In genomic region chr12:62967701-62968100, GRCh38 we compare ENCODE assay signal across 27 cellular contexts. TPM values are rescaled to one million over a fixed set of nuclear protein-coding genes. Genes with fewer than 3 reads are reported as not detected.
"Had no signal": no experiment of that assay in that cellular context is flagged by ENCODE, and none has a peak within 500 bp of the region (broad histone marks: within the 10 kb centered on the region; RNA-seq: fewer than 3 reads in every experiment).

No MANE protein-coding gene starts in this region.

- H3K4me1 ChIP-seq: breast epithelium, SJSA1 had no signal

- DNase-seq: activated CD4-positive, alpha-beta T cell treated with anti-CD3 and anti-CD28 coated beads for 1 hour; activated CD4-positive, alpha-beta T cell treated with anti-CD3 and anti-CD28 coated beads, Interleukin-2, amount 10 ng/mL, durations not matched to agents 24 days and 14 days; activated CD4-positive, alpha-beta T cell treated with anti-CD3 and anti-CD28 coated beads, Interleukin-2, amount 50 U/mL, for 48 hours; activated CD8-positive, alpha-beta memory T cell treated with anti-CD3 and anti-CD28 coated beads, Interleukin-2, amount 10 ng/mL, durations not matched to agents 7 days and 5 days; activated effector memory CD4-positive, alpha-beta T cell treated with Interleukin-2 at 50 U/mL for 16 hours; activated naive CD4-positive, alpha-beta T cell; activated T-cell treated with anti-CD3 and anti-CD28 coated beads, Interleukin-2, amount 50 U/mL, for 24 hours; aorta; caudate nucleus; Kasumi-1; NCI-H1092; NCI-H1417; NCI-H1930; NCI-H2171 treated with DMSO at 0.1 percent for 48 hours; NCI-H69; NK-92 treated with Interleukin-12 subunit alpha and Interleukin-12 subunit beta, amount 100 ng/mL, for 24 hours; OCI-M1; SHP77; SW 1271 had no signal

- H3K27me3 ChIP-seq: breast epithelium had no signal

- H3K36me3 Mint-ChIP-seq: activated CD8-positive, alpha-beta memory T cell treated with anti-CD3 and anti-CD28 coated beads, Interleukin-2, amount 10 ng/mL, durations not matched to agents 7 days and 5 days; activated naive CD4-positive, alpha-beta T cell treated with anti-CD3 and anti-CD28 coated beads, Interleukin-2, amount 50 U/mL, for 24 hours; WTC11 had no signal

- H3K9me3 ChIP-seq: breast epithelium, SJSA1 had no signal

- ATAC-seq: activated CD8-positive, alpha-beta memory T cell treated with anti-CD3 and anti-CD28 coated beads, Interleukin-2, amount 10 ng/mL, durations not matched to agents 7 days and 5 days; SK-N-SH treated with all-trans-retinoic acid at 6 μM for 48 hours; WTC11 had no signal

- H3K4me1 Mint-ChIP-seq: activated CD4-positive, alpha-beta T cell treated with anti-CD3 and anti-CD28 coated beads, Interleukin-2, amount 10 ng/mL, durations not matched to agents 24 days and 14 days; activated naive CD4-positive, alpha-beta T cell treated with anti-CD3 and anti-CD28 coated beads, Interleukin-2, amount 50 U/mL, for 24 hours had no signal

- H3K27ac ChIP-seq: SJSA1 had no signal

- H3K9me3 Mint-ChIP-seq: activated CD4-positive, alpha-beta T cell treated with anti-CD3 and anti-CD28 coated beads, Interleukin-2, amount 10 ng/mL, durations not matched to agents 24 days and 14 days; activated naive CD4-positive, alpha-beta T cell treated with anti-CD3 and anti-CD28 coated beads, Interleukin-2, amount 50 U/mL, for 24 hours; activated T-cell treated with anti-CD3 and anti-CD28 coated beads, Interleukin-2, amount 50 U/mL, for 24 hours; activated T-helper 1 cell treated with anti-CD3 and anti-CD28 coated beads, Interleukin-12 subunit alpha, Interleukin-12 subunit beta, Interleukin-2, Interleukin-4 antibody, amounts not matched to agents 30 ng/mL and 10 ng/mL and 1 ng/mL, durations not matched to agents 14 hours and 24 hours and 36 hours; T-helper 2 cell treated with Interferon-gamma antibody and Interleukin-4, amounts not matched to agents 5 μg/mL and 100 μg/mL, for 36 hours; WTC11 had no signal

- H3K27me3 Mint-ChIP-seq: activated CD4-positive, alpha-beta T cell treated with anti-CD3 and anti-CD28 coated beads, Interleukin-2, amount 10 ng/mL, durations not matched to agents 24 days and 14 days; activated naive CD4-positive, alpha-beta T cell treated with anti-CD3 and anti-CD28 coated beads, Interleukin-2, amount 50 U/mL, for 24 hours; activated T-cell treated with anti-CD3 and anti-CD28 coated beads, Interleukin-2, amount 50 U/mL, for 24 hours had no signal

- H3K36me3 ChIP-seq: breast epithelium, SJSA1 had no signal

- H3K4me3 ChIP-seq: breast epithelium, SJSA1 had no signal

- H3K27ac Mint-ChIP-seq: activated CD4-positive, alpha-beta T cell treated with anti-CD3 and anti-CD28 coated beads, Interleukin-2, amount 10 ng/mL, durations not matched to agents 24 days and 14 days; activated CD8-positive, alpha-beta memory T cell treated with anti-CD3 and anti-CD28 coated beads, Interleukin-2, amount 10 ng/mL, durations not matched to agents 7 days and 5 days; activated naive CD4-positive, alpha-beta T cell treated with anti-CD3 and anti-CD28 coated beads, Interleukin-2, amount 50 U/mL, for 24 hours; activated T-cell treated with anti-CD3 and anti-CD28 coated beads, Interleukin-2, amount 50 U/mL, for 24 hours; activated T-helper 1 cell treated with anti-CD3 and anti-CD28 coated beads, Interleukin-12 subunit alpha, Interleukin-12 subunit beta, Interleukin-2, Interleukin-4 antibody, amounts not matched to agents 30 ng/mL and 10 ng/mL and 1 ng/mL, durations not matched to agents 14 hours and 24 hours and 36 hours; T-helper 2 cell treated with Interferon-gamma antibody and Interleukin-4, amounts not matched to agents 5 μg/mL and 100 μg/mL, for 36 hours; WTC11 had no signal

- H3K4me3 Mint-ChIP-seq: activated CD4-positive, alpha-beta T cell treated with anti-CD3 and anti-CD28 coated beads, Interleukin-2, amount 10 ng/mL, durations not matched to agents 24 days and 14 days; activated CD8-positive, alpha-beta memory T cell treated with anti-CD3 and anti-CD28 coated beads, Interleukin-2, amount 10 ng/mL, durations not matched to agents 7 days and 5 days; activated naive CD4-positive, alpha-beta T cell treated with anti-CD3 and anti-CD28 coated beads, Interleukin-2, amount 50 U/mL, for 24 hours; activated T-cell treated with anti-CD3 and anti-CD28 coated beads, Interleukin-2, amount 50 U/mL, for 24 hours; activated T-helper 1 cell treated with anti-CD3 and anti-CD28 coated beads, Interleukin-12 subunit alpha, Interleukin-12 subunit beta, Interleukin-2, Interleukin-4 antibody, amounts not matched to agents 30 ng/mL and 10 ng/mL and 1 ng/mL, durations not matched to agents 14 hours and 24 hours and 36 hours; T-helper 2 cell treated with Interferon-gamma antibody and Interleukin-4, amounts not matched to agents 5 μg/mL and 100 μg/mL, for 36 hours; WTC11 had no signal

RNA-seq across cellular contexts. Expression of gene PPM1H, which starts 32.8 kb away (rescaled TPM):
- total RNA-seq: activated CD4-positive, alpha-beta T cell treated with anti-CD3 and anti-CD28 coated beads, Interleukin-2, amount 10 ng/mL, durations not matched to agents 24 days and 14 days; activated T-helper 1 cell treated with anti-CD3 and anti-CD28 coated beads, Interleukin-12 subunit alpha, Interleukin-12 subunit beta, Interleukin-2, Interleukin-4 antibody, amounts not matched to agents 30 ng/mL and 10 ng/mL and 1 ng/mL, durations not matched to agents 14 hours and 24 hours and 36 hours; T-helper 1 cell treated with Interleukin-12 subunit alpha and Interleukin-12 subunit beta and Interleukin-4 antibody, amounts not matched to agents 30 ng/mL and 1 ng/mL, for 36 hours had no signal
